In the genomic region with DNA sequence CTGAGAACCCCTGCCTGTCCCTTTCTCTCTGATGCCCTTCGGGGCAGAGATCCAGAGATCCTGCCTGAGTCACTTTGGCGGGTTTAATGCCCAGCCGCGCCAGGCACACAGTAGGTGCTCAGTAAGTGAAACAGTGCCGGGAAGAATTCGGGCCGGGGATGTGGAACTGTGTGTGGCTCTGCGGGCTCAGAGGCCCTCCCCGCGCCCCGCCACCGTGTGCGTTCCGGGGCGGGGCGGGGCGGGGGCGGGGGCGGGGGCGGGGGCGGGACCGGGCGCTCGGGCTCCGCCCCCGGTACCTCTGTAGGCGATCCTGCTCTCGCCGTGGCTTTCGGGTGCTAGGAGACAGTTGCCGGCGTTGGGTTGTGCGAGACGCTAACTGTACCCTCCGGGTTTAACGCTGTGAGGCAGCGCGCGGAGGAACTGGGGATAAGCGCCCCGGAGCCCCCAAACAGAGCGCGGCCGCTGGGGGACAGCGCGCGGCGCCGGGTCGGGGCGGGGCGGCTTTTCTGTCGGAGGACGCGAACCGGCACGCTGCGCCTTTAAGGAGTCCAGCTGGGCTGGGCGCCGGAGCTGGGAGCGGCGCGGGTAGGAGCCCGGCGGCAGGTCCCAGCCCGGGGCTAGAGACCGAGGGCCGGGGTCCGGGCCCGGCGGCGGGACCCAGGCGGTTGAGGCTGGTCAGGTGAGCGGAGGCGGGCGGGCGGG, we compare ENCODE assay signal across 1 cellular context.
A peak's percentile ranks its signal among the peaks of the same experiment; 100 is the strongest.
TF ChIP-seq lines count a peak whose summit lies in the region.

Gene ABHD6 (plus strand): TSS at position 555 of the 702 bp plus-strand sequence. CDS start 18,795 bp downstream, outside the sequence.

TF ChIP-seq in K562, 482 proteins besides CTCF, POLR2A, EP300 and RAD21 (continued from another document):
- TF ChIP-seq MAZ (CRISPR knock-in tag; conservative IDR thresholded peaks at IDR 0.05 in 1 of 2, IDR thresholded peaks at IDR 0.05 in 1 of 2), result peak; percentile 25 to 56; a peak in 2 of 4 replicates
- TF ChIP-seq ARID3B (CRISPR knock-in tag; IDR thresholded peaks at IDR 0.05; ENCODE audit: borderline replicate concordance), result no peak
- no peak for TF ChIP-seq SAP30 (IDR thresholded peaks at IDR 0.05; ENCODE audit: borderline replicate concordance, insufficient read depth, low read depth, low read length, poor library complexity, severe bottlenecking)
- TF ChIP-seq EGR1 (conservative IDR thresholded peaks at IDR 0.05), result peak; percentile 27; the same call in 1 of the 2 replicates
- TF ChIP-seq CTBP1 (IDR thresholded peaks at IDR 0.05; ENCODE audit: borderline replicate concordance), result peak; percentile 43
- TF ChIP-seq ZNF165 (CRISPR knock-in tag; IDR thresholded peaks at IDR 0.05; ENCODE audit: borderline replicate concordance), result no peak
- TF ChIP-seq IRF1 (CRISPR knock-in tag; IDR thresholded peaks at IDR 0.05; ENCODE audit: borderline replicate concordance), result no peak
- peak; percentile 40; the same call in 1 of the 2 replicates for TF ChIP-seq RB1 (IDR thresholded peaks at IDR 0.05; ENCODE audit: low read depth)
- TF ChIP-seq NONO (IDR thresholded peaks at IDR 0.05; ENCODE audit: low read depth in 2 of 2, low read length in 1 of 2), result 0 out of 4 replicates have a peak, but pooled peaks of 1 of the 2 experiments have one; percentile 24
- TF ChIP-seq, protein P1, sequence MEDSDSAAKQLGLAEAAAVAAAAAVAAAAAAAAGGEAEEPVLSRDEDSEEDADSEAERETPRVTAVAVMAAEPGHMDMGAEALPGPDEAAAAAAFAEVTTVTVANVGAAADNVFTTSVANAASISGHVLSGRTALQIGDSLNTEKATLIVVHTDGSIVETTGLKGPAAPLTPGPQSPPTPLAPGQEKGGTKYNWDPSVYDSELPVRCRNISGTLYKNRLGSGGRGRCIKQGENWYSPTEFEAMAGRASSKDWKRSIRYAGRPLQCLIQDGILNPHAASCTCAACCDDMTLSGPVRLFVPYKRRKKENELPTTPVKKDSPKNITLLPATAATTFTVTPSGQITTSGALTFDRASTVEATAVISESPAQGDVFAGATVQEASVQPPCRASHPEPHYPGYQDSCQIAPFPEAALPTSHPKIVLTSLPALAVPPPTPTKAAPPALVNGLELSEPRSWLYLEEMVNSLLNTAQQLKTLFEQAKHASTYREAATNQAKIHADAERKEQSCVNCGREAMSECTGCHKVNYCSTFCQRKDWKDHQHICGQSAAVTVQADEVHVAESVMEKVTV (CRISPR knock-in tag; IDR thresholded peaks at IDR 0.05), result 0 out of 2 replicates have a peak, but pooled peaks have one; percentile 10
- TF ChIP-seq, protein P2, sequence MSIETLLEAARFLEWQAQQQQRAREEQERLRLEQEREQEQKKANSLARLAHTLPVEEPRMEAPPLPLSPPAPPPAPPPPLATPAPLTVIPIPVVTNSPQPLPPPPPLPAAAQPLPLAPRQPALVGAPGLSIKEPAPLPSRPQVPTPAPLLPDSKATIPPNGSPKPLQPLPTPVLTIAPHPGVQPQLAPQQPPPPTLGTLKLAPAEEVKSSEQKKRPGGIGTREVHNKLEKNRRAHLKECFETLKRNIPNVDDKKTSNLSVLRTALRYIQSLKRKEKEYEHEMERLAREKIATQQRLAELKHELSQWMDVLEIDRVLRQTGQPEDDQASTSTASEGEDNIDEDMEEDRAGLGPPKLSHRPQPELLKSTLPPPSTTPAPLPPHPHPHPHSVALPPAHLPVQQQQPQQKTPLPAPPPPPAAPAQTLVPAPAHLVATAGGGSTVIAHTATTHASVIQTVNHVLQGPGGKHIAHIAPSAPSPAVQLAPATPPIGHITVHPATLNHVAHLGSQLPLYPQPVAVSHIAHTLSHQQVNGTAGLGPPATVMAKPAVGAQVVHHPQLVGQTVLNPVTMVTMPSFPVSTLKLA (conservative IDR thresholded peaks at IDR 0.05), result 0 out of 4 replicates have a peak, but pooled peaks of 1 of the 2 experiments have one; percentile 45
- TF ChIP-seq FUS (optimal IDR thresholded peaks at IDR 0.05; ENCODE audit: low read depth, low read length), result peak; percentile 32
- TF ChIP-seq ZKSCAN1 (IDR thresholded peaks at IDR 0.05; ENCODE audit: low read depth, low read length), result peak; percentile 88
- peak; percentile 44; the same call in 1 of the 2 replicates for TF ChIP-seq PHF8 (IDR thresholded peaks at IDR 0.05; ENCODE audit: borderline replicate concordance, low read length)
- peak; percentile 84 for TF ChIP-seq VEZF1 (CRISPR knock-in tag; IDR thresholded peaks at IDR 0.05)
- no peak for TF ChIP-seq NR2C2 (CRISPR knock-in tag; IDR thresholded peaks at IDR 0.05)
- TF ChIP-seq NR2C2 (tag; IDR thresholded peaks at IDR 0.05), result peak; percentile 54
- TF ChIP-seq, protein P3, sequence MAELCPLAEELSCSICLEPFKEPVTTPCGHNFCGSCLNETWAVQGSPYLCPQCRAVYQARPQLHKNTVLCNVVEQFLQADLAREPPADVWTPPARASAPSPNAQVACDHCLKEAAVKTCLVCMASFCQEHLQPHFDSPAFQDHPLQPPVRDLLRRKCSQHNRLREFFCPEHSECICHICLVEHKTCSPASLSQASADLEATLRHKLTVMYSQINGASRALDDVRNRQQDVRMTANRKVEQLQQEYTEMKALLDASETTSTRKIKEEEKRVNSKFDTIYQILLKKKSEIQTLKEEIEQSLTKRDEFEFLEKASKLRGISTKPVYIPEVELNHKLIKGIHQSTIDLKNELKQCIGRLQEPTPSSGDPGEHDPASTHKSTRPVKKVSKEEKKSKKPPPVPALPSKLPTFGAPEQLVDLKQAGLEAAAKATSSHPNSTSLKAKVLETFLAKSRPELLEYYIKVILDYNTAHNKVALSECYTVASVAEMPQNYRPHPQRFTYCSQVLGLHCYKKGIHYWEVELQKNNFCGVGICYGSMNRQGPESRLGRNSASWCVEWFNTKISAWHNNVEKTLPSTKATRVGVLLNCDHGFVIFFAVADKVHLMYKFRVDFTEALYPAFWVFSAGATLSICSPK (IDR thresholded peaks at IDR 0.05; ENCODE audit: borderline replicate concordance), result peak; percentile 92; the same call in 1 of the 2 replicates
